1 cellular context compared by ENCODE assay signal in the genomic region with DNA sequence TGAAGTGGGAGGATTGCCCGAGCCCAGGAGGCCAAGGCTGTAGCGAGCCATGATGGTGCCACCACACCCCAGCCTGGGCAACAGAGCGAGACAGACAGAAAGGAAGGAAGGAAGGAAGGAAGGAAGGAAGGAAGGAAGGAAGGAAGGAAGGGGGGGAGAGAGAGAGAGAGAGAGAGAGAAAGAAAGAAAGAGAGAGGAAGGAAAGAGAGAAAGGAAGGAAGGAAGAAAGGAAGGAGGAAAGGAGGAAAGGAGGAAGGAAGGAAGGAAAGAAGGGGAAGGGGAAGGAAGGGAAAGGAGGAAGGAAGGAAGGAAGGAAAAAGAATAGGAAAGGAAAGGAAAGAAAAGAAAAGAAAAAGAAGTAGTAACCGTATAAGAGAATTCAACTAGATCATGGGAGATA.
TF ChIP-seq lines count a peak whose summit lies in the region.

No MANE protein-coding gene starts in this region.

TF ChIP-seq in GM23338, 12 proteins besides CTCF, POLR2A, EP300 and RAD21 (continued from another document):
- TF ChIP-seq, protein P1, sequence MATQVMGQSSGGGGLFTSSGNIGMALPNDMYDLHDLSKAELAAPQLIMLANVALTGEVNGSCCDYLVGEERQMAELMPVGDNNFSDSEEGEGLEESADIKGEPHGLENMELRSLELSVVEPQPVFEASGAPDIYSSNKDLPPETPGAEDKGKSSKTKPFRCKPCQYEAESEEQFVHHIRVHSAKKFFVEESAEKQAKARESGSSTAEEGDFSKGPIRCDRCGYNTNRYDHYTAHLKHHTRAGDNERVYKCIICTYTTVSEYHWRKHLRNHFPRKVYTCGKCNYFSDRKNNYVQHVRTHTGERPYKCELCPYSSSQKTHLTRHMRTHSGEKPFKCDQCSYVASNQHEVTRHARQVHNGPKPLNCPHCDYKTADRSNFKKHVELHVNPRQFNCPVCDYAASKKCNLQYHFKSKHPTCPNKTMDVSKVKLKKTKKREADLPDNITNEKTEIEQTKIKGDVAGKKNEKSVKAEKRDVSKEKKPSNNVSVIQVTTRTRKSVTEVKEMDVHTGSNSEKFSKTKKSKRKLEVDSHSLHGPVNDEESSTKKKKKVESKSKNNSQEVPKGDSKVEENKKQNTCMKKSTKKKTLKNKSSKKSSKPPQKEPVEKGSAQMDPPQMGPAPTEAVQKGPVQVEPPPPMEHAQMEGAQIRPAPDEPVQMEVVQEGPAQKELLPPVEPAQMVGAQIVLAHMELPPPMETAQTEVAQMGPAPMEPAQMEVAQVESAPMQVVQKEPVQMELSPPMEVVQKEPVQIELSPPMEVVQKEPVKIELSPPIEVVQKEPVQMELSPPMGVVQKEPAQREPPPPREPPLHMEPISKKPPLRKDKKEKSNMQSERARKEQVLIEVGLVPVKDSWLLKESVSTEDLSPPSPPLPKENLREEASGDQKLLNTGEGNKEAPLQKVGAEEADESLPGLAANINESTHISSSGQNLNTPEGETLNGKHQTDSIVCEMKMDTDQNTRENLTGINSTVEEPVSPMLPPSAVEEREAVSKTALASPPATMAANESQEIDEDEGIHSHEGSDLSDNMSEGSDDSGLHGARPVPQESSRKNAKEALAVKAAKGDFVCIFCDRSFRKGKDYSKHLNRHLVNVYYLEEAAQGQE (IDR thresholded peaks at IDR 0.05; ENCODE audit: unreplicated experiment) = no peak
- TF ChIP-seq, protein P2, sequence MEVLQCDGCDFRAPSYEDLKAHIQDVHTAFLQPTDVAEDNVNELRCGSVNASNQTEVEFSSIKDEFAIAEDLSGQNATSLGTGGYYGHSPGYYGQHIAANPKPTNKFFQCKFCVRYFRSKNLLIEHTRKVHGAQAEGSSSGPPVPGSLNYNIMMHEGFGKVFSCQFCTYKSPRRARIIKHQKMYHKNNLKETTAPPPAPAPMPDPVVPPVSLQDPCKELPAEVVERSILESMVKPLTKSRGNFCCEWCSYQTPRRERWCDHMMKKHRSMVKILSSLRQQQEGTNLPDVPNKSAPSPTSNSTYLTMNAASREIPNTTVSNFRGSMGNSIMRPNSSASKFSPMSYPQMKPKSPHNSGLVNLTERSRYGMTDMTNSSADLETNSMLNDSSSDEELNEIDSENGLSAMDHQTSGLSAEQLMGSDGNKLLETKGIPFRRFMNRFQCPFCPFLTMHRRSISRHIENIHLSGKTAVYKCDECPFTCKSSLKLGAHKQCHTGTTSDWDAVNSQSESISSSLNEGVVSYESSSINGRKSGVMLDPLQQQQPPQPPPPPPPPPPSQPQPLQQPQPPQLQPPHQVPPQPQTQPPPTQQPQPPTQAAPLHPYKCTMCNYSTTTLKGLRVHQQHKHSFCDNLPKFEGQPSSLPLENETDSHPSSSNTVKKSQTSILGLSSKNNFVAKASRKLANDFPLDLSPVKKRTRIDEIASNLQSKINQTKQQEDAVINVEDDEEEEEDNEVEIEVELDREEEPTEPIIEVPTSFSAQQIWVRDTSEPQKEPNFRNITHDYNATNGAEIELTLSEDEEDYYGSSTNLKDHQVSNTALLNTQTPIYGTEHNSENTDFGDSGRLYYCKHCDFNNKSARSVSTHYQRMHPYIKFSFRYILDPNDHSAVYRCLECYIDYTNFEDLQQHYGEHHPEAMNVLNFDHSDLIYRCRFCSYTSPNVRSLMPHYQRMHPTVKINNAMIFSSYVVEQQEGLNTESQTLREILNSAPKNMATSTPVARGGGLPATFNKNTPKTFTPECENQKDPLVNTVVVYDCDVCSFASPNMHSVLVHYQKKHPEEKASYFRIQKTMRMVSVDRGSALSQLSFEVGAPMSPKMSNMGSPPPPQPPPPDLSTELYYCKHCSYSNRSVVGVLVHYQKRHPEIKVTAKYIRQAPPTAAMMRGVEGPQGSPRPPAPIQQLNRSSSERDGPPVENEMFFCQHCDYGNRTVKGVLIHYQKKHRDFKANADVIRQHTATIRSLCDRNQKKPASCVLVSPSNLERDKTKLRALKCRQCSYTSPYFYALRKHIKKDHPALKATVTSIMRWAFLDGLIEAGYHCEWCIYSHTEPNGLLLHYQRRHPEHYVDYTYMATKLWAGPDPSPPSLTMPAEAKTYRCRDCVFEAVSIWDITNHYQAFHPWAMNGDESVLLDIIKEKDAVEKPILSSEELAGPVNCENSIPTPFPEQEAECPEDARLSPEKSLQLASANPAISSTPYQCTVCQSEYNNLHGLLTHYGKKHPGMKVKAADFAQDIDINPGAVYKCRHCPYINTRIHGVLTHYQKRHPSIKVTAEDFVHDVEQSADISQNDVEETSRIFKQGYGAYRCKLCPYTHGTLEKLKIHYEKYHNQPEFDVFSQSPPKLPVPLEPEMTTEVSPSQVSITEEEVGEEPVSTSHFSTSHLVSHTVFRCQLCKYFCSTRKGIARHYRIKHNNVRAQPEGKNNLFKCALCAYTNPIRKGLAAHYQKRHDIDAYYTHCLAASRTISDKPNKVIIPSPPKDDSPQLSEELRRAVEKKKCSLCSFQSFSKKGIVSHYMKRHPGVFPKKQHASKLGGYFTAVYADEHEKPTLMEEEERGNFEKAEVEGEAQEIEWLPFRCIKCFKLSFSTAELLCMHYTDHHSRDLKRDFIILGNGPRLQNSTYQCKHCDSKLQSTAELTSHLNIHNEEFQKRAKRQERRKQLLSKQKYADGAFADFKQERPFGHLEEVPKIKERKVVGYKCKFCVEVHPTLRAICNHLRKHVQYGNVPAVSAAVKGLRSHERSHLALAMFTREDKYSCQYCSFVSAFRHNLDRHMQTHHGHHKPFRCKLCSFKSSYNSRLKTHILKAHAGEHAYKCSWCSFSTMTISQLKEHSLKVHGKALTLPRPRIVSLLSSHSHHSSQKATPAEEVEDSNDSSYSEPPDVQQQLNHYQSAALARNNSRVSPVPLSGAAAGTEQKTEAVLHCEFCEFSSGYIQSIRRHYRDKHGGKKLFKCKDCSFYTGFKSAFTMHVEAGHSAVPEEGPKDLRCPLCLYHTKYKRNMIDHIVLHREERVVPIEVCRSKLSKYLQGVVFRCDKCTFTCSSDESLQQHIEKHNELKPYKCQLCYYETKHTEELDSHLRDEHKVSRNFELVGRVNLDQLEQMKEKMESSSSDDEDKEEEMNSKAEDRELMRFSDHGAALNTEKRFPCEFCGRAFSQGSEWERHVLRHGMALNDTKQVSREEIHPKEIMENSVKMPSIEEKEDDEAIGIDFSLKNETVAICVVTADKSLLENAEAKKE (CRISPR knock-in tag; IDR thresholded peaks at IDR 0.05) = no peak
- TF ChIP-seq EZH2 (IDR thresholded peaks at IDR 0.05; ENCODE audit: low read depth, unreplicated experiment) (no peak), POLR2AphosphoS5 (IDR thresholded peaks at IDR 0.05; ENCODE audit: low read depth) (no peak), ZNF331 (CRISPR knock-in tag; IDR thresholded peaks at IDR 0.05; ENCODE audit: low read depth) (no peak), EZH2phosphoT487 (IDR thresholded peaks at IDR 0.05; ENCODE audit: unreplicated experiment) (no peak), NANOG (IDR thresholded peaks at IDR 0.05; ENCODE audit: borderline replicate concordance) (no peak)
TF ChIP-seq in GM23338: peak in this region for 0.
